In genomic region chr7:3923307-3923918, GRCh38 we compare ENCODE assay signal across 24 cellular contexts.
"Had no signal": no experiment of that assay in that cellular context is flagged by ENCODE, and none has a peak within 500 bp of the region (broad histone marks: within the 10 kb centered on the region; RNA-seq: fewer than 3 reads in every experiment).

No MANE protein-coding gene starts in this region.

- H3K27ac ChIP-seq: ascending aorta, KMS-11, VCaP had no signal

- H3K27me3 ChIP-seq: ascending aorta had no signal

- DNase-seq: activated CD4-positive, alpha-beta memory T cell treated with anti-CD3 and anti-CD28 coated beads for 36 hours; activated CD4-positive, alpha-beta T cell treated with anti-CD3 and anti-CD28 coated beads, Interleukin-2, amount 10 ng/mL, durations not matched to agents 7 days and 5 days; activated CD4-positive, CD25-positive, alpha-beta regulatory T cell; activated CD8-positive, alpha-beta memory T cell treated with anti-CD3 and anti-CD28 coated beads for 24 hours; activated effector memory CD4-positive, alpha-beta T cell treated with anti-CD3 and anti-CD28 coated beads, Interleukin-2, amount 50 U/mL, for 16 hours; activated naive CD4-positive, alpha-beta T cell treated with Interleukin-2 at 50 U/mL for 16 hours; activated naive CD8-positive, alpha-beta T cell treated with anti-CD3 and anti-CD28 coated beads, Interleukin-2, amount 50 U/mL, for 24 hours; activated T-cell treated with anti-CD3 and anti-CD28 coated beads, Interleukin-2, amount 50 U/mL, for 4 hours; amniotic stem cell; NCI-H1092 treated with DMSO at 0.1 percent for 48 hours; NCI-H1417 treated with DMSO at 0.1 percent for 48 hours; NCI-H1694; NCI-H2029; NCI-H2107; NCI-H510A treated with DMSO at 0.1 percent for 48 hours; NCI-H69; PC-3; SIG-M5; T-helper 1 cell had no signal

- H3K9ac ChIP-seq: KMS-11 had no signal

- H3K4me1 ChIP-seq: ascending aorta had no signal

- H3K36me3 ChIP-seq: ascending aorta had no signal

- H3K4me2 ChIP-seq: KMS-11 had no signal

- FAIRE-seq: RCC 7860 had no signal

- ATAC-seq: activated naive CD4-positive, alpha-beta T cell treated with anti-CD3 and anti-CD28 coated beads, Interleukin-2, amount 50 U/mL, for 72 hours; activated naive CD8-positive, alpha-beta T cell treated with anti-CD3 and anti-CD28 coated beads, Interleukin-2, amount 50 U/mL, for 24 hours; activated T-cell treated with anti-CD3 and anti-CD28 coated beads, Interleukin-2, amount 50 U/mL, for 4 hours had no signal

- H3K9me3 ChIP-seq: ascending aorta had no signal

- H3K4me3 ChIP-seq: ascending aorta had no signal
